Comparison of ENCODE assay signal across 1 cellular context in genomic region chr12:124314207-124314606, GRCh38.
TF ChIP-seq lines count a peak whose summit lies in the region.

No MANE protein-coding gene starts in this region.

TF ChIP-seq in H1, 55 proteins besides CTCF, POLR2A, EP300 and RAD21:
- no peak for TF ChIP-seq KDM5A (IDR thresholded peaks at IDR 0.05; ENCODE audit: low read length)
- TF ChIP-seq HDAC6 (IDR thresholded peaks at IDR 0.05; ENCODE audit: low read depth, low read length), result no peak
- no peak for TF ChIP-seq SAP30 (IDR thresholded peaks at IDR 0.05; ENCODE audit: insufficient read depth, insufficient replicate concordance, low read length)
- TF ChIP-seq RBBP5 (IDR thresholded peaks at IDR 0.05; ENCODE audit: borderline replicate concordance, low read depth, low read length), result no peak
- no peak for TF ChIP-seq YY1 (IDR thresholded peaks at IDR 0.05; ENCODE audit: low read depth, low read length)
- no peak for TF ChIP-seq CHD2 (IDR thresholded peaks at IDR 0.05; ENCODE audit: low read length)
- no peak for TF ChIP-seq BRCA1 (IDR thresholded peaks at IDR 0.05; ENCODE audit: low read depth, low read length)
- no peak for TF ChIP-seq EGR1 (IDR thresholded peaks at IDR 0.05; ENCODE audit: borderline replicate concordance, low read depth, low read length)
- no peak for TF ChIP-seq CBX8 (IDR thresholded peaks at IDR 0.05; ENCODE audit: borderline replicate concordance, low read depth, low read length)
- no peak for TF ChIP-seq TCF12 (IDR thresholded peaks at IDR 0.05; ENCODE audit: low read depth, low read length)
- TF ChIP-seq BACH1 (IDR thresholded peaks at IDR 0.05; ENCODE audit: low read length), result no peak
- no peak for TF ChIP-seq CREB1 (IDR thresholded peaks at IDR 0.05)
- TF ChIP-seq SP1 (IDR thresholded peaks at IDR 0.05; ENCODE audit: low read depth, low read length), result no peak
- no peak for TF ChIP-seq USF2 (IDR thresholded peaks at IDR 0.05; ENCODE audit: low read length)
- TF ChIP-seq SIN3A (conservative IDR thresholded peaks at IDR 0.05 in 1 of 2, IDR thresholded peaks at IDR 0.05 in 1 of 2; ENCODE audit: low read depth in 1 of 2, low read length in 2 of 2), result no peak
